ENCODE assay signal across 26 cellular contexts in genomic region chr2:223267160-223267951, GRCh38.
"Had no signal": no experiment of that assay in that cellular context is flagged by ENCODE, and none has a peak within 500 bp of the region (broad histone marks: within the 10 kb centered on the region; RNA-seq: fewer than 3 reads in every experiment).

No MANE protein-coding gene starts in this region.

- H3K4me3 Mint-ChIP-seq: immature natural killer cell; naive thymus-derived CD8-positive, alpha-beta T cell; nephron; neural progenitor cell; stimulated activated memory B cell treated with anti-CD40 and anti-IgM and Interleukin-4, amounts not matched to agents 10 μg/mL and 1 μg/mL and 100 μg/mL, for 72 hours; stimulated activated naive CD8-positive, alpha-beta T cell treated with anti-CD3 and anti-CD28 coated beads, Interleukin-15, amount 100 ng/mL, for 72 hours had no signal

- H3K4me2 ChIP-seq: neural progenitor cell, smooth muscle cell had no signal

- H3K4me1 Mint-ChIP-seq: immature natural killer cell; naive thymus-derived CD8-positive, alpha-beta T cell; nephron; stimulated activated memory B cell treated with anti-CD40 and anti-IgM and Interleukin-4, amounts not matched to agents 10 μg/mL and 1 μg/mL and 100 μg/mL, for 72 hours; stimulated activated naive CD8-positive, alpha-beta T cell treated with anti-CD3 and anti-CD28 coated beads, Interleukin-15, amount 100 ng/mL, for 72 hours had no signal

- H3K9me3 Mint-ChIP-seq: nephron; neural progenitor cell; stimulated activated memory B cell treated with anti-CD40 and anti-IgM and Interleukin-4, amounts not matched to agents 10 μg/mL and 1 μg/mL and 100 μg/mL, for 72 hours had no signal

- DNase-seq: hippocampal formation; immature natural killer cell; kidney; left ventricle myocardium inferior; naive thymus-derived CD8-positive, alpha-beta T cell; occipital lobe; ovary; right lobe of liver; stimulated activated CD4-positive, alpha-beta T cell treated with anti-CD3 and anti-CD28 coated beads, Interleukin-1b, Interleukin-23, amount 100 ng/mL, for 48 hours; stimulated activated CD4-positive, alpha-beta T cell treated with anti-CD3 and anti-CD28 coated beads, Interleukin-2, amount 100 ng/mL, for 48 hours; stimulated activated CD4-positive, alpha-beta T cell treated with anti-CD3 and anti-CD28 coated beads, Interleukin-4, amount 100 ng/mL, for 4 hours; stimulated activated CD8-positive, alpha-beta memory T cell treated with anti-CD3 and anti-CD28 coated beads, Interleukin-4, amount 100 ng/mL, for 48 hours; stimulated activated naive CD4-positive, alpha-beta T cell treated with Interleukin-2 at 50 U/mL for 16 hours; stimulated activated naive CD8-positive, alpha-beta T cell treated with anti-CD3 and anti-CD28 coated beads, Interleukin-15, amount 100 ng/mL, for 72 hours; substantia nigra; thyroid gland; transverse colon; upper lobe of right lung had no signal

- H3K27ac Mint-ChIP-seq: immature natural killer cell; naive thymus-derived CD8-positive, alpha-beta T cell; nephron; neural progenitor cell; progenitor cell of endocrine pancreas; stimulated activated memory B cell treated with anti-CD40 and anti-IgM and Interleukin-4, amounts not matched to agents 10 μg/mL and 1 μg/mL and 100 μg/mL, for 72 hours; stimulated activated naive CD8-positive, alpha-beta T cell treated with anti-CD3 and anti-CD28 coated beads, Interleukin-15, amount 100 ng/mL, for 72 hours had no signal

- H3K4me3 ChIP-seq: left ventricle myocardium inferior, lung, neural progenitor cell, ovary, right atrium auricular region, right lobe of liver, smooth muscle cell, thyroid gland, transverse colon, upper lobe of right lung had no signal

- H3K9ac ChIP-seq: neural progenitor cell had no signal

- H3K27me3 ChIP-seq: neural progenitor cell, neutrophil, ovary, right atrium auricular region, right lobe of liver, thyroid gland, transverse colon, upper lobe of right lung had no signal

- H2AFZ ChIP-seq: neural progenitor cell had no signal

- H3K27me3 Mint-ChIP-seq: progenitor cell of endocrine pancreas; stimulated activated memory B cell treated with anti-CD40 and anti-IgM and Interleukin-4, amounts not matched to agents 10 μg/mL and 1 μg/mL and 100 μg/mL, for 72 hours; stimulated activated naive CD8-positive, alpha-beta T cell treated with anti-CD3 and anti-CD28 coated beads, Interleukin-15, amount 100 ng/mL, for 72 hours had no signal

- H3K36me3 ChIP-seq: left ventricle myocardium inferior, neural progenitor cell, neutrophil, ovary, right atrium auricular region, right lobe of liver, thyroid gland, transverse colon, upper lobe of right lung had no signal

- H3K9me3 ChIP-seq: left ventricle myocardium inferior, neutrophil, ovary, right atrium auricular region, right lobe of liver, thyroid gland, transverse colon, upper lobe of right lung had no signal

- ATAC-seq: naive thymus-derived CD8-positive, alpha-beta T cell; right lobe of liver; stimulated activated memory B cell treated with anti-CD40 and anti-IgM and Interleukin-4, amounts not matched to agents 10 μg/mL and 1 μg/mL and 100 μg/mL, for 72 hours; stimulated activated naive CD8-positive, alpha-beta T cell treated with anti-CD3 and anti-CD28 coated beads, Interleukin-15, amount 100 ng/mL, for 72 hours; upper lobe of right lung had no signal

- H3K27ac ChIP-seq: left ventricle myocardium inferior, neural progenitor cell, neutrophil, ovary, right atrium auricular region, right lobe of liver, thyroid gland, transverse colon, upper lobe of right lung had no signal

- H3K36me3 Mint-ChIP-seq: immature natural killer cell; naive thymus-derived CD8-positive, alpha-beta T cell; neural progenitor cell; stimulated activated memory B cell treated with anti-CD40 and anti-IgM and Interleukin-4, amounts not matched to agents 10 μg/mL and 1 μg/mL and 100 μg/mL, for 72 hours had no signal

- H3K4me1 ChIP-seq: left ventricle myocardium inferior, neural progenitor cell, right atrium auricular region, right lobe of liver, thyroid gland, transverse colon, upper lobe of right lung had no signal
